Comparison of ENCODE assay signal across 19 cellular contexts in genomic region chr1:107514841-107515240, GRCh38.
"Had no signal": no experiment of that assay in that cellular context is flagged by ENCODE, and none has a peak within 500 bp of the region (broad histone marks: within the 10 kb centered on the region; RNA-seq: fewer than 3 reads in every experiment).

No MANE protein-coding gene starts in this region.

- H3K27ac ChIP-seq: SJSA1, SK-N-MC had no signal

- H3K36me3 ChIP-seq: SJSA1 had no signal

- H3K9me3 ChIP-seq: SJSA1 had no signal

- H3K27me3 ChIP-seq: SJSA1 had no signal

- DNase-seq: Karpas-422, KG1, MV-4-11, NCI-H1048, NCI-H1105, NCI-H1417, NCI-H1436 treated with DMSO at 0.1 percent for 48 hours, NCI-H1694, NCI-H187 treated with DMSO at 0.1 percent for 48 hours, NCI-H2029 treated with DMSO at 0.1 percent for 48 hours, NCI-H2227 treated with DMSO at 0.1 percent for 48 hours, NCI-H524, NCI-H526 treated with DMSO at 0.1 percent for 48 hours, NCI-H748 treated with DMSO at 0.1 percent for 48 hours, Right ventricle myocardium superior, RPMI8226, SIG-M5 had no signal

- H3K4me3 ChIP-seq: SJSA1, SK-N-MC had no signal

- H3K4me1 ChIP-seq: SJSA1 had no signal
